Comparison of ENCODE assay signal across 1 cellular context in genomic region chr1:10522324-10522860, GRCh38.
TF ChIP-seq lines count a peak whose summit lies in the region.

No MANE protein-coding gene starts in this region.

TF ChIP-seq in WTC11, 78 proteins besides CTCF, POLR2A, EP300 and RAD21 (continued from another document):
- TF ChIP-seq, protein P1, sequence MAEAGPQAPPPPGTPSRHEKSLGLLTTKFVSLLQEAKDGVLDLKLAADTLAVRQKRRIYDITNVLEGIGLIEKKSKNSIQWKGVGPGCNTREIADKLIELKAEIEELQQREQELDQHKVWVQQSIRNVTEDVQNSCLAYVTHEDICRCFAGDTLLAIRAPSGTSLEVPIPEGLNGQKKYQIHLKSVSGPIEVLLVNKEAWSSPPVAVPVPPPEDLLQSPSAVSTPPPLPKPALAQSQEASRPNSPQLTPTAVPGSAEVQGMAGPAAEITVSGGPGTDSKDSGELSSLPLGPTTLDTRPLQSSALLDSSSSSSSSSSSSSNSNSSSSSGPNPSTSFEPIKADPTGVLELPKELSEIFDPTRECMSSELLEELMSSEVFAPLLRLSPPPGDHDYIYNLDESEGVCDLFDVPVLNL (CRISPR knock-in tag; IDR thresholded peaks at IDR 0.05; ENCODE audit: borderline replicate concordance, low read depth): no peak
- TF ChIP-seq ERG (CRISPR knock-in tag; IDR thresholded peaks at IDR 0.05) (no peak), HMGA2 (CRISPR knock-in tag; IDR thresholded peaks at IDR 0.05) (no peak)
- TF ChIP-seq, protein P2, sequence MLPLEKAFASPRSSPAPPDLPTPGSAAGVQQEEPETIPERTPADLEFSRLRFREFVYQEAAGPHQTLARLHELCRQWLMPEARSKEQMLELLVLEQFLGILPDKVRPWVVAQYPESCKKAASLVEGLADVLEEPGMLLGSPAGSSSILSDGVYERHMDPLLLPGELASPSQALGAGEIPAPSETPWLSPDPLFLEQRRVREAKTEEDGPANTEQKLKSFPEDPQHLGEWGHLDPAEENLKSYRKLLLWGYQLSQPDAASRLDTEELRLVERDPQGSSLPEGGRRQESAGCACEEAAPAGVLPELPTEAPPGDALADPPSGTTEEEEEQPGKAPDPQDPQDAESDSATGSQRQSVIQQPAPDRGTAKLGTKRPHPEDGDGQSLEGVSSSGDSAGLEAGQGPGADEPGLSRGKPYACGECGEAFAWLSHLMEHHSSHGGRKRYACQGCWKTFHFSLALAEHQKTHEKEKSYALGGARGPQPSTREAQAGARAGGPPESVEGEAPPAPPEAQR (CRISPR knock-in tag; IDR thresholded peaks at IDR 0.05): no peak
- TF ChIP-seq, protein P3, sequence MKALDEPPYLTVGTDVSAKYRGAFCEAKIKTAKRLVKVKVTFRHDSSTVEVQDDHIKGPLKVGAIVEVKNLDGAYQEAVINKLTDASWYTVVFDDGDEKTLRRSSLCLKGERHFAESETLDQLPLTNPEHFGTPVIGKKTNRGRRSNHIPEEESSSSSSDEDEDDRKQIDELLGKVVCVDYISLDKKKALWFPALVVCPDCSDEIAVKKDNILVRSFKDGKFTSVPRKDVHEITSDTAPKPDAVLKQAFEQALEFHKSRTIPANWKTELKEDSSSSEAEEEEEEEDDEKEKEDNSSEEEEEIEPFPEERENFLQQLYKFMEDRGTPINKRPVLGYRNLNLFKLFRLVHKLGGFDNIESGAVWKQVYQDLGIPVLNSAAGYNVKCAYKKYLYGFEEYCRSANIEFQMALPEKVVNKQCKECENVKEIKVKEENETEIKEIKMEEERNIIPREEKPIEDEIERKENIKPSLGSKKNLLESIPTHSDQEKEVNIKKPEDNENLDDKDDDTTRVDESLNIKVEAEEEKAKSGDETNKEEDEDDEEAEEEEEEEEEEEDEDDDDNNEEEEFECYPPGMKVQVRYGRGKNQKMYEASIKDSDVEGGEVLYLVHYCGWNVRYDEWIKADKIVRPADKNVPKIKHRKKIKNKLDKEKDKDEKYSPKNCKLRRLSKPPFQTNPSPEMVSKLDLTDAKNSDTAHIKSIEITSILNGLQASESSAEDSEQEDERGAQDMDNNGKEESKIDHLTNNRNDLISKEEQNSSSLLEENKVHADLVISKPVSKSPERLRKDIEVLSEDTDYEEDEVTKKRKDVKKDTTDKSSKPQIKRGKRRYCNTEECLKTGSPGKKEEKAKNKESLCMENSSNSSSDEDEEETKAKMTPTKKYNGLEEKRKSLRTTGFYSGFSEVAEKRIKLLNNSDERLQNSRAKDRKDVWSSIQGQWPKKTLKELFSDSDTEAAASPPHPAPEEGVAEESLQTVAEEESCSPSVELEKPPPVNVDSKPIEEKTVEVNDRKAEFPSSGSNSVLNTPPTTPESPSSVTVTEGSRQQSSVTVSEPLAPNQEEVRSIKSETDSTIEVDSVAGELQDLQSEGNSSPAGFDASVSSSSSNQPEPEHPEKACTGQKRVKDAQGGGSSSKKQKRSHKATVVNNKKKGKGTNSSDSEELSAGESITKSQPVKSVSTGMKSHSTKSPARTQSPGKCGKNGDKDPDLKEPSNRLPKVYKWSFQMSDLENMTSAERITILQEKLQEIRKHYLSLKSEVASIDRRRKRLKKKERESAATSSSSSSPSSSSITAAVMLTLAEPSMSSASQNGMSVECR (CRISPR knock-in tag; IDR thresholded peaks at IDR 0.05; ENCODE audit: borderline replicate concordance): no peak
